ENCODE assay signal across 1 cellular context in the genomic region with DNA sequence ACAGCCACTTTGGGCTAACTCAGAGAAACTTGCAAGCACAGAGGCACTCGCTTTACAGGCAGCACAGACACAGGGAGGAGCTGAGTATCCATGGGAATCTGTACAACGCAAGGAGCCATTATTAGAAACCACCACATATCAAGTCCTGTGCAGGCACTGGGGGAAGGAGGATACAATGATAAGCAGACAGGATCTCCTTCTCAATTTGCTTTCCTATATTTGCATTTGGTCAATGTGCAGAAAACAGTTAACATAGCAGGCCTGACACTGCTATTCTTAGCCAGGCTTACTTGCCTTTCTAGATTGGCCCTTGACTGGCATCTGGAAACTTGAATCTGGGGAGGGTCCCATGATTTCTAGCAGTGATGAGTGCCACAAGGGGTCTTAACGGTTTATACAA.
A peak's percentile ranks its signal among the peaks of the same experiment; 100 is the strongest.
TF ChIP-seq lines count a peak whose summit lies in the region.

No MANE protein-coding gene starts in this region.

TF ChIP-seq in GM12878, 131 proteins besides CTCF, POLR2A, EP300 and RAD21 (continued from another document):
- TF ChIP-seq, protein P1, sequence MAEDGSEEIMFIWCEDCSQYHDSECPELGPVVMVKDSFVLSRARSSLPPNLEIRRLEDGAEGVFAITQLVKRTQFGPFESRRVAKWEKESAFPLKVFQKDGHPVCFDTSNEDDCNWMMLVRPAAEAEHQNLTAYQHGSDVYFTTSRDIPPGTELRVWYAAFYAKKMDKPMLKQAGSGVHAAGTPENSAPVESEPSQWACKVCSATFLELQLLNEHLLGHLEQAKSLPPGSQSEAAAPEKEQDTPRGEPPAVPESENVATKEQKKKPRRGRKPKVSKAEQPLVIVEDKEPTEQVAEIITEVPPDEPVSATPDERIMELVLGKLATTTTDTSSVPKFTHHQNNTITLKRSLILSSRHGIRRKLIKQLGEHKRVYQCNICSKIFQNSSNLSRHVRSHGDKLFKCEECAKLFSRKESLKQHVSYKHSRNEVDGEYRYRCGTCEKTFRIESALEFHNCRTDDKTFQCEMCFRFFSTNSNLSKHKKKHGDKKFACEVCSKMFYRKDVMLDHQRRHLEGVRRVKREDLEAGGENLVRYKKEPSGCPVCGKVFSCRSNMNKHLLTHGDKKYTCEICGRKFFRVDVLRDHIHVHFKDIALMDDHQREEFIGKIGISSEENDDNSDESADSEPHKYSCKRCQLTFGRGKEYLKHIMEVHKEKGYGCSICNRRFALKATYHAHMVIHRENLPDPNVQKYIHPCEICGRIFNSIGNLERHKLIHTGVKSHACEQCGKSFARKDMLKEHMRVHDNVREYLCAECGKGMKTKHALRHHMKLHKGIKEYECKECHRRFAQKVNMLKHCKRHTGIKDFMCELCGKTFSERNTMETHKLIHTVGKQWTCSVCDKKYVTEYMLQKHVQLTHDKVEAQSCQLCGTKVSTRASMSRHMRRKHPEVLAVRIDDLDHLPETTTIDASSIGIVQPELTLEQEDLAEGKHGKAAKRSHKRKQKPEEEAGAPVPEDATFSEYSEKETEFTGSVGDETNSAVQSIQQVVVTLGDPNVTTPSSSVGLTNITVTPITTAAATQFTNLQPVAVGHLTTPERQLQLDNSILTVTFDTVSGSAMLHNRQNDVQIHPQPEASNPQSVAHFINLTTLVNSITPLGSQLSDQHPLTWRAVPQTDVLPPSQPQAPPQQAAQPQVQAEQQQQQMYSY (CRISPR knock-in tag; IDR thresholded peaks at IDR 0.05), result no peak
- TF ChIP-seq, protein P2, sequence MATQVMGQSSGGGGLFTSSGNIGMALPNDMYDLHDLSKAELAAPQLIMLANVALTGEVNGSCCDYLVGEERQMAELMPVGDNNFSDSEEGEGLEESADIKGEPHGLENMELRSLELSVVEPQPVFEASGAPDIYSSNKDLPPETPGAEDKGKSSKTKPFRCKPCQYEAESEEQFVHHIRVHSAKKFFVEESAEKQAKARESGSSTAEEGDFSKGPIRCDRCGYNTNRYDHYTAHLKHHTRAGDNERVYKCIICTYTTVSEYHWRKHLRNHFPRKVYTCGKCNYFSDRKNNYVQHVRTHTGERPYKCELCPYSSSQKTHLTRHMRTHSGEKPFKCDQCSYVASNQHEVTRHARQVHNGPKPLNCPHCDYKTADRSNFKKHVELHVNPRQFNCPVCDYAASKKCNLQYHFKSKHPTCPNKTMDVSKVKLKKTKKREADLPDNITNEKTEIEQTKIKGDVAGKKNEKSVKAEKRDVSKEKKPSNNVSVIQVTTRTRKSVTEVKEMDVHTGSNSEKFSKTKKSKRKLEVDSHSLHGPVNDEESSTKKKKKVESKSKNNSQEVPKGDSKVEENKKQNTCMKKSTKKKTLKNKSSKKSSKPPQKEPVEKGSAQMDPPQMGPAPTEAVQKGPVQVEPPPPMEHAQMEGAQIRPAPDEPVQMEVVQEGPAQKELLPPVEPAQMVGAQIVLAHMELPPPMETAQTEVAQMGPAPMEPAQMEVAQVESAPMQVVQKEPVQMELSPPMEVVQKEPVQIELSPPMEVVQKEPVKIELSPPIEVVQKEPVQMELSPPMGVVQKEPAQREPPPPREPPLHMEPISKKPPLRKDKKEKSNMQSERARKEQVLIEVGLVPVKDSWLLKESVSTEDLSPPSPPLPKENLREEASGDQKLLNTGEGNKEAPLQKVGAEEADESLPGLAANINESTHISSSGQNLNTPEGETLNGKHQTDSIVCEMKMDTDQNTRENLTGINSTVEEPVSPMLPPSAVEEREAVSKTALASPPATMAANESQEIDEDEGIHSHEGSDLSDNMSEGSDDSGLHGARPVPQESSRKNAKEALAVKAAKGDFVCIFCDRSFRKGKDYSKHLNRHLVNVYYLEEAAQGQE (IDR thresholded peaks at IDR 0.05; ENCODE audit: low read depth, low read length), result no peak
- no peak for TF ChIP-seq FOXK2 (IDR thresholded peaks at IDR 0.05)
- TF ChIP-seq POU2F2 (IDR thresholded peaks at IDR 0.05; ENCODE audit: borderline replicate concordance, low read depth, low read length), result 0 out of 3 replicates have a peak, but pooled peaks have one; percentile 42
- no peak for TF ChIP-seq SREBF1 (IDR thresholded peaks at IDR 0.05; ENCODE audit: low read length)
